ENCODE assay signal across 8 cellular contexts in genomic region chr1:37479255-37480124, GRCh38. TPM values are rescaled to one million over a fixed set of nuclear protein-coding genes. Genes with fewer than 3 reads are reported as not detected.
DNase-seq lines count a peak whose midpoint lies in the region; ATAC-seq and TF ChIP-seq lines count a peak whose summit lies in the region.

No MANE protein-coding gene starts in this region.

- H3K27ac Mint-ChIP-seq in endothelial cell (ENCODE audit: unreplicated experiment), result no peak overlapping the region

- H3K36me3 ChIP-seq in Peyer's patch, result peaks cover 0 to 60% (median 0%) of the 10 kb centered on the region in 3 donors

- H3K36me3 Mint-ChIP-seq in endothelial cell (ENCODE audit: low read depth, unreplicated experiment), result peaks cover 18% of the 10 kb centered on the region

- peak; percentile 94 to 98 (median 98) for DNase-seq in Peyer's patch
- DNase-seq in activated T-helper 9 cell treated with anti-CD3 and anti-CD28 coated beads, Interleukin-2, amount 50 U/mL, for 16 hours (ENCODE audit: low read depth), result peak; percentile 90
- DNase-seq in germinal center (ENCODE audit: low spot score), result peak; percentile 65
- peak; percentile 58 for DNase-seq in retinal pigment epithelial cell (ENCODE audit: low read depth)
- no peak for DNase-seq in endothelial cell (ENCODE audit: low spot score)
- DNase-seq in NCI-H345 (lab: John Stamatoyannopoulos, UW), result no peak

- TF ChIP-seq CTCF in Peyer's patch (IDR thresholded peaks at IDR 0.05) (peak in 1 of 6 experiments; percentile 2), retinal pigment epithelial cell (conservative IDR thresholded peaks at IDR 0.05; ENCODE audit: low read depth, low read length) (no peak), endothelial cell (IDR thresholded peaks at IDR 0.05; ENCODE audit: unreplicated experiment) (no peak)

- no peaks in the 10 kb centered on the region for H3K9me3 ChIP-seq in Peyer's patch

- H3K27me3 Mint-ChIP-seq in endothelial cell (ENCODE audit: unreplicated experiment), result peaks cover 4% of the 10 kb centered on the region

- peak; percentile 42 for ATAC-seq in HG03064 (IDR thresholded peaks at IDR 0.05; ENCODE audit: low read depth, unreplicated experiment)

- peaks cover 22% of the 10 kb centered on the region for H3K4me1 Mint-ChIP-seq in endothelial cell (ENCODE audit: unreplicated experiment)

- no peak overlapping the region for H3K4me3 Mint-ChIP-seq in endothelial cell (ENCODE audit: unreplicated experiment)

- no peaks in the 10 kb centered on the region for H3K9me3 Mint-ChIP-seq in endothelial cell (ENCODE audit: unreplicated experiment)

- H3K27ac ChIP-seq in Peyer's patch, result peak overlapping the region; percentile 93 to 98 (median 96)

- H3K27me3 ChIP-seq in Peyer's patch, result no peaks in the 10 kb centered on the region

- peak in 1 of 2 donors; percentile 88 for TF ChIP-seq POLR2A in Peyer's patch (IDR thresholded peaks at IDR 0.05)

- peak overlapping the region; percentile 93; the same call in 1 of the 2 replicates for H3K4me3 ChIP-seq in GM08714 (ENCODE audit: low read length)
- peak overlapping the region; percentile 30 to 89 (median 86) for H3K4me3 ChIP-seq in Peyer's patch
- peak overlapping the region; percentile 44 for H3K4me3 ChIP-seq in retinal pigment epithelial cell (ENCODE audit: low read length)

- peaks cover 4 to 58% (median 26%) of the 10 kb centered on the region in 4 donors for H3K4me1 ChIP-seq in Peyer's patch

RNA-seq across cellular contexts. Expression of gene ZC3H12A, which starts 5.1 kb away (rescaled TPM):
- total RNA-seq in Peyer's patch (10 to 100 TPM; 29.7 to 37.0 (median 33.4) TPM), endothelial cell (ENCODE audit: unreplicated experiment) (5.4 TPM)

RNA-seq across cellular contexts. Expression of gene MEAF6, which starts 35.1 kb away (rescaled TPM):
- total RNA-seq in Peyer's patch (10 to 100 TPM; 26.9 to 81.7 (median 54.7) TPM), endothelial cell (ENCODE audit: unreplicated experiment) (50.6 TPM)

Comparison
In these comparisons a context has a peak if more than half of its experiments do, and no peak if none do; other contexts are left out.
1. DNase-seq: peak in Peyer's patch (3 of 3), activated T-helper 9 cell treated with anti-CD3 and anti-CD28 coated beads, Interleukin-2, amount 50 U/mL, for 16 hours (single experiment), germinal center (single experiment) and retinal pigment epithelial cell (single experiment); none in endothelial cell (single experiment) and NCI-H345 (single experiment).
2. Peak in every context shown above with its lines, with median percentiles within 50 percentile points of each other: H3K4me3 ChIP-seq.